ENCODE assay signal across 29 cellular contexts in the genomic region with DNA sequence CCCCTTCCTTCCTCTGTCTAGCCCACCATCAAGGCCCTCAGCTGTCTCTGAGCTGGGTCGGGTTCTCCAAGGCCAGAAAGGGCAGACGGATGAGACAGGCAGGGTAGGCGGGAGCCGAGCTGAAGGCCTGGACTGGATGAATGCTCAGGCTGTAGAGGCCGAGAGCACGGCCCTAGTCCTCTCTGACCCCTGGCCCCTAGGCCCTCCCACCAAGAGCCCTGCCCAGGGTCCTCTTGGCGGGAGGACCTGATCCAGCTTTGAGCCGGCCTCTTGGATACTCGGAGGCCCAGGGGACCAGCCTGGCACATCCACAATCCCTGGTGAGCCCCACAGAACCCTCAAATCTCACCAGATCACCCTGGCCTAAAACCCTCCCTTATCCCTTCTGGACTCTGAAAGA. TPM values are rescaled to one million over a fixed set of nuclear protein-coding genes. Genes with fewer than 3 reads are reported as not detected.
DNase-seq lines count a peak whose midpoint lies in the region; ATAC-seq and TF ChIP-seq lines count a peak whose summit lies in the region.
"Had no signal": no experiment of that assay in that cellular context is flagged by ENCODE, and none has a peak within 500 bp of the region (broad histone marks: within the 10 kb centered on the region; RNA-seq: fewer than 3 reads in every experiment).

No MANE protein-coding gene starts in this region.

- H3K27ac Mint-ChIP-seq in H9: 0 out of 7 replicates have a peak overlapping the region, but pooled peaks of 2 of the 3 experiments have one; percentile 2 to 32
- peak overlapping the region; percentile 93 for H3K27ac Mint-ChIP-seq in neural crest cell (ENCODE audit: unreplicated experiment)
- peak overlapping the region; percentile 44 for H3K27ac Mint-ChIP-seq in stimulated activated effector memory CD8-positive, alpha-beta T cell treated with anti-CD3 and anti-CD28 coated beads, Interleukin-12 subunit alpha, Interleukin-12 subunit beta, amount 100 ng/mL, for 72 hours
- H3K27ac Mint-ChIP-seq in activated CD8-positive, alpha-beta T cell treated with anti-CD3 and anti-CD28 coated beads, Interleukin-2, amount 10 ng/mL, durations not matched to agents 7 days and 5 days: no peak overlapping the region
- H3K27ac Mint-ChIP-seq: activated naive CD4-positive, alpha-beta T cell treated with anti-CD3 and anti-CD28 coated beads, Interleukin-2, amount 10 ng/mL, durations not matched to agents 7 days and 5 days had no signal

- H3K18ac ChIP-seq in H9 (ENCODE audit: insufficient read length, low read depth, low read length): no peak overlapping the region

- no peak overlapping the region for H3K14ac ChIP-seq in H9 (ENCODE audit: insufficient read depth, low read length)

- no CpG with 5 or more reads among the region's 9 CpGs for WGBS in H9 (ENCODE audit: extremely low coverage, insufficient read length, low lambda C conversion rate)

- no peaks in the 10 kb centered on the region for H3K9me3 ChIP-seq in H9 (ENCODE audit: control insufficient read depth, low read depth, low read length)
- H3K9me3 ChIP-seq: BE2C, psoas muscle, thyroid gland had no signal

- H3K23ac ChIP-seq in H9 (ENCODE audit: insufficient read length, low read depth, low read length): no peak overlapping the region

- no peak overlapping the region for H3K4me2 ChIP-seq in H9 (ENCODE audit: insufficient read depth, insufficient read length, low read length)
- H3K4me2 ChIP-seq: KMS-11 had no signal

- H3K27ac ChIP-seq in H9 (ENCODE audit: insufficient read length, low read depth, low read length): no peak overlapping the region
- H3K27ac ChIP-seq: brain microvascular endothelial cell, KMS-11, psoas muscle, thyroid gland had no signal

- H3K23me2 ChIP-seq in H9 (ENCODE audit: insufficient read length, low read depth, low read length, poor library complexity, severe bottlenecking): peaks cover 1% of the 10 kb centered on the region

- no peak overlapping the region for H3K4ac ChIP-seq in H9 (ENCODE audit: low read depth, low read length)

- H2BK5ac ChIP-seq in H9 (ENCODE audit: insufficient read length, low read length): no peak overlapping the region

- TF ChIP-seq CTCF in H9 (conservative IDR thresholded peaks at IDR 0.05) (no peak), neural crest cell (conservative IDR thresholded peaks at IDR 0.05) (no peak)

- H4K91ac ChIP-seq in H9 (ENCODE audit: insufficient read length, low read depth, low read length): no peak overlapping the region

- H3K79me2 ChIP-seq in H9 (ENCODE audit: insufficient read depth, low read length): no peaks in the 10 kb centered on the region

- H3T11ph ChIP-seq in H9 (ENCODE audit: low read length): no peak overlapping the region

- H2BK120ac ChIP-seq in H9 (ENCODE audit: low read depth, low read length, poor library complexity, severe bottlenecking): no peak overlapping the region

- no peak overlapping the region for H2BK20ac ChIP-seq in H9 (ENCODE audit: low read depth, low read length, poor library complexity, severe bottlenecking)

- no peak overlapping the region for H2AK5ac ChIP-seq in H9 (ENCODE audit: insufficient read length, low read length)

- H3K27me3 Mint-ChIP-seq in H9 (ENCODE audit: low read depth) (no peaks in the 10 kb centered on the region), neural crest cell (ENCODE audit: low read depth) (no peaks in the 10 kb centered on the region)
- no peaks in the 10 kb centered on the region for H3K27me3 Mint-ChIP-seq in activated CD8-positive, alpha-beta T cell treated with anti-CD3 and anti-CD28 coated beads, Interleukin-2, amount 10 ng/mL, durations not matched to agents 7 days and 5 days (ENCODE audit: low read depth)
- H3K27me3 Mint-ChIP-seq: activated naive CD4-positive, alpha-beta T cell treated with anti-CD3 and anti-CD28 coated beads, Interleukin-2, amount 10 ng/mL, durations not matched to agents 7 days and 5 days had no signal

- no peak overlapping the region for H2BK12ac ChIP-seq in H9 (ENCODE audit: insufficient read length, low read depth, low read length)

- peaks cover 3% of the 10 kb centered on the region for H3K79me1 ChIP-seq in H9 (ENCODE audit: insufficient read depth, low read depth, low read length, poor library complexity, severe bottlenecking)

- ATAC-seq in stimulated activated effector memory CD8-positive, alpha-beta T cell treated with anti-CD3 and anti-CD28 coated beads, Interleukin-12 subunit alpha, Interleukin-12 subunit beta, amount 100 ng/mL, for 72 hours: no peak
- ATAC-seq in GM18517 (IDR thresholded peaks at IDR 0.05; ENCODE audit: unreplicated experiment): no peak
- no peak for ATAC-seq in HG03045 (IDR thresholded peaks at IDR 0.05; ENCODE audit: unreplicated experiment)
- ATAC-seq in activated CD8-positive, alpha-beta T cell treated with anti-CD3 and anti-CD28 coated beads, Interleukin-2, amount 10 ng/mL, durations not matched to agents 7 days and 5 days: no peak
- ATAC-seq: left lobe of liver, PC-3 had no signal

- H4K8ac ChIP-seq in H9 (replicated peaks; ENCODE audit: insufficient read length, low read depth, low read length): no peak overlapping the region

- POLR2A ChIA-PET in activated CD8-positive, alpha-beta T cell treated with anti-CD3 and anti-CD28 coated beads, Interleukin-2, amount 10 ng/mL, durations not matched to agents 7 days and 5 days (lab: Charles Lee): interaction anchor here (0.5 kb wide), 1 partner anchor 8 kb away, joined by 3 read pairs; the partner anchor contains the start of gene ADISSP

- peaks cover 0 to 6% of the 10 kb centered on the region in 2 experiments; a peak in 3 of 4 replicates for H3K4me1 Mint-ChIP-seq in H9
- H3K4me1 Mint-ChIP-seq in neural crest cell: peaks cover 29% of the 10 kb centered on the region
- H3K4me1 Mint-ChIP-seq in stimulated activated effector memory CD8-positive, alpha-beta T cell treated with anti-CD3 and anti-CD28 coated beads, Interleukin-12 subunit alpha, Interleukin-12 subunit beta, amount 100 ng/mL, for 72 hours: peaks cover 9% of the 10 kb centered on the region
- H3K4me1 Mint-ChIP-seq in activated CD8-positive, alpha-beta T cell treated with anti-CD3 and anti-CD28 coated beads, Interleukin-2, amount 10 ng/mL, durations not matched to agents 7 days and 5 days (ENCODE audit: low read depth): no peaks in the 10 kb centered on the region
- H3K4me1 Mint-ChIP-seq: activated naive CD4-positive, alpha-beta T cell treated with anti-CD3 and anti-CD28 coated beads, Interleukin-2, amount 10 ng/mL, durations not matched to agents 7 days and 5 days had no signal

- H2AFZ ChIP-seq in H9 (ENCODE audit: low read length): no peak overlapping the region

- H3K4me1 ChIP-seq in H9 (ENCODE audit: insufficient read depth, low read length): no peaks in the 10 kb centered on the region
- H3K4me1 ChIP-seq: BE2C, psoas muscle, thyroid gland had no signal

- no peak overlapping the region for H4K5ac ChIP-seq in H9 (ENCODE audit: insufficient read length, low read depth, low read length)

- H3K9ac ChIP-seq in H9 (ENCODE audit: extremely low read depth, insufficient read length, low read length): no peak overlapping the region
- H3K9ac ChIP-seq: KMS-11 had no signal

- H3K36me3 Mint-ChIP-seq in H9 (ENCODE audit: insufficient read depth in 1 of 3, low read depth in 3 of 3) (peaks cover 20 to 36% (median 29%) of the 10 kb centered on the region in 3 experiments; a peak in 6 of 7 replicates), neural crest cell (ENCODE audit: low read depth) (peaks cover 6% of the 10 kb centered on the region)
- peaks cover 19% of the 10 kb centered on the region for H3K36me3 Mint-ChIP-seq in stimulated activated effector memory CD8-positive, alpha-beta T cell treated with anti-CD3 and anti-CD28 coated beads, Interleukin-12 subunit alpha, Interleukin-12 subunit beta, amount 100 ng/mL, for 72 hours
- H3K36me3 Mint-ChIP-seq in activated CD8-positive, alpha-beta T cell treated with anti-CD3 and anti-CD28 coated beads, Interleukin-2, amount 10 ng/mL, durations not matched to agents 7 days and 5 days (ENCODE audit: low read depth): peaks cover 12% of the 10 kb centered on the region

- no peak for DNase-seq in H9
- DNase-seq in ecto neural progenitor cell (ENCODE audit: low spot score): peak; percentile 46
- DNase-seq in neural crest cell (ENCODE audit: low read depth, low spot score): no peak
- no peak for DNase-seq in stimulated activated effector memory CD8-positive, alpha-beta T cell treated with anti-CD3 and anti-CD28 coated beads, Interleukin-12 subunit alpha, Interleukin-12 subunit beta, amount 100 ng/mL, for 72 hours (ENCODE audit: low spot score in 2 of 2)
- no peak for DNase-seq in activated CD8-positive, alpha-beta T cell treated with anti-CD3 and anti-CD28 coated beads, Interleukin-2, amount 10 ng/mL, durations not matched to agents 7 days and 5 days
- no peak for DNase-seq in NCI-H2227 treated with DMSO at 0.1 percent for 48 hours (lab: John Stamatoyannopoulos, UW)
- DNase-seq: activated CD4-positive, alpha-beta T cell treated with anti-CD3 and anti-CD28 coated beads, Interleukin-2, amount 50 U/mL, for 48 hours; activated CD4-positive, CD25-positive, alpha-beta regulatory T cell treated with anti-CD3 and anti-CD28 coated beads, Interleukin-2, amount 50 U/mL, for 72 hours; activated naive CD4-positive, alpha-beta T cell treated with anti-CD3 and anti-CD28 coated beads, Interleukin-2, amount 10 ng/mL, durations not matched to agents 7 days and 5 days; amygdala; BE2C; brain microvascular endothelial cell; dorsolateral prefrontal cortex; EL; mesendoderm; MM.1S; NCI-H2029 treated with DMSO at 0.1 percent for 48 hours; NCI-H526; nucleus accumbens; PC-3; psoas muscle; stimulated activated naive CD4-positive, alpha-beta T cell; T-helper 2 cell; thyroid gland had no signal

- CTCF ChIA-PET in activated CD8-positive, alpha-beta T cell treated with anti-CD3 and anti-CD28 coated beads, Interleukin-2, amount 10 ng/mL, durations not matched to agents 7 days and 5 days (lab: Charles Lee): interaction anchor here (2.1 to 2.6 kb wide), 2 partner anchors 9 to 10 kb away, joined by 9 to 17 read pairs; partner anchors contain the start of gene ADISSP

- H4K20me1 ChIP-seq in H9 (ENCODE audit: control insufficient read depth, insufficient read depth, insufficient read length): no peaks in the 10 kb centered on the region

- no peak overlapping the region for H3K56ac ChIP-seq in H9 (ENCODE audit: insufficient read length, low read depth, low read length)

- no peaks in the 10 kb centered on the region for H3K27me3 ChIP-seq in H9 (ENCODE audit: insufficient read depth, low read length)
- H3K27me3 ChIP-seq: BE2C, brain microvascular endothelial cell, dorsolateral prefrontal cortex, thyroid gland had no signal

- H2BK15ac ChIP-seq in H9 (ENCODE audit: low read depth, low read length): no peak overlapping the region

- H3K9me3 Mint-ChIP-seq in H9: no peaks in the 10 kb centered on the region
- H3K9me3 Mint-ChIP-seq in neural crest cell: no peaks in the 10 kb centered on the region
- no peaks in the 10 kb centered on the region for H3K9me3 Mint-ChIP-seq in stimulated activated effector memory CD8-positive, alpha-beta T cell treated with anti-CD3 and anti-CD28 coated beads, Interleukin-12 subunit alpha, Interleukin-12 subunit beta, amount 100 ng/mL, for 72 hours
- no peaks in the 10 kb centered on the region for H3K9me3 Mint-ChIP-seq in activated CD8-positive, alpha-beta T cell treated with anti-CD3 and anti-CD28 coated beads, Interleukin-2, amount 10 ng/mL, durations not matched to agents 7 days and 5 days (ENCODE audit: insufficient read depth)
- H3K9me3 Mint-ChIP-seq: activated naive CD4-positive, alpha-beta T cell treated with anti-CD3 and anti-CD28 coated beads, Interleukin-2, amount 10 ng/mL, durations not matched to agents 7 days and 5 days had no signal

- H3K4me3 Mint-ChIP-seq in H9: no peak overlapping the region
- peak overlapping the region; percentile 21 for H3K4me3 Mint-ChIP-seq in neural crest cell
- no peak overlapping the region for H3K4me3 Mint-ChIP-seq in stimulated activated effector memory CD8-positive, alpha-beta T cell treated with anti-CD3 and anti-CD28 coated beads, Interleukin-12 subunit alpha, Interleukin-12 subunit beta, amount 100 ng/mL, for 72 hours
- no peak overlapping the region for H3K4me3 Mint-ChIP-seq in activated CD8-positive, alpha-beta T cell treated with anti-CD3 and anti-CD28 coated beads, Interleukin-2, amount 10 ng/mL, durations not matched to agents 7 days and 5 days
- H3K4me3 Mint-ChIP-seq: activated naive CD4-positive, alpha-beta T cell treated with anti-CD3 and anti-CD28 coated beads, Interleukin-2, amount 10 ng/mL, durations not matched to agents 7 days and 5 days had no signal

RNA-seq across cellular contexts. Expression of gene ADISSP, which starts 8.2 kb away (rescaled TPM):
- total RNA-seq in H9 (2021): 79.2 and 80.9 TPM in 2 replicates
- total RNA-seq in neural crest cell: 86.0 and 93.0 TPM in 2 replicates
- 10 to 100 TPM; 37.4 to 38.5 TPM for total RNA-seq in activated CD8-positive, alpha-beta T cell treated with anti-CD3 and anti-CD28 coated beads, Interleukin-2, amount 10 ng/mL, durations not matched to agents 7 days and 5 days

RNA-seq across cellular contexts. Expression of gene SPEF1, which starts 21.9 kb away (rescaled TPM):
- 0.22 and 0.24 TPM in 2 replicates for total RNA-seq in H9 (2021)
- total RNA-seq in neural crest cell: 0.54 and 0.55 TPM in 2 replicates
- under 1 TPM; 0.16 TPM for total RNA-seq in activated CD8-positive, alpha-beta T cell treated with anti-CD3 and anti-CD28 coated beads, Interleukin-2, amount 10 ng/mL, durations not matched to agents 7 days and 5 days

RNA-seq across cellular contexts. Expression of gene HSPA12B, which starts 26.8 kb away (rescaled TPM):
- total RNA-seq in H9 (2021): 2.7 and 2.9 TPM in 2 replicates
- total RNA-seq in neural crest cell: 1.1 and 1.3 TPM in 2 replicates
- not detected for total RNA-seq in activated CD8-positive, alpha-beta T cell treated with anti-CD3 and anti-CD28 coated beads, Interleukin-2, amount 10 ng/mL, durations not matched to agents 7 days and 5 days
- total RNA-seq: myocyte, PC-3 had no signal

RNA-seq across cellular contexts. Expression of gene CENPB, which starts 27.2 kb away (rescaled TPM):
- 63.1 and 64.0 TPM in 2 replicates for total RNA-seq in H9 (2021)
- total RNA-seq in neural crest cell: 82.1 and 83.6 TPM in 2 replicates
- total RNA-seq in activated CD8-positive, alpha-beta T cell treated with anti-CD3 and anti-CD28 coated beads, Interleukin-2, amount 10 ng/mL, durations not matched to agents 7 days and 5 days: 10 to 100 TPM; 87.1 to 92.0 TPM

RNA-seq across cellular contexts. Expression of gene CDC25B, which starts 36.8 kb away (rescaled TPM):
- 22.9 and 24.0 TPM in 2 replicates for total RNA-seq in H9 (2021)
- 46.5 and 47.5 TPM in 2 replicates for total RNA-seq in neural crest cell
- total RNA-seq in activated CD8-positive, alpha-beta T cell treated with anti-CD3 and anti-CD28 coated beads, Interleukin-2, amount 10 ng/mL, durations not matched to agents 7 days and 5 days: 100 to 1,000 TPM; 294 to 298 TPM
